In genomic region chr9:85949591-85950335, GRCh38 we compare ENCODE assay signal across 15 cellular contexts. TPM values are rescaled to one million over a fixed set of nuclear protein-coding genes. Genes with fewer than 3 reads are reported as not detected.
A peak's percentile ranks its signal among the peaks of the same experiment; 100 is the strongest.
DNase-seq lines count a peak whose midpoint lies in the region; ATAC-seq and TF ChIP-seq lines count a peak whose summit lies in the region.
"Had no signal": no experiment of that assay in that cellular context is flagged by ENCODE, and none has a peak within 500 bp of the region (broad histone marks: within the 10 kb centered on the region; RNA-seq: fewer than 3 reads in every experiment).

No MANE protein-coding gene starts in this region.

- no peak for DNase-seq in activated naive CD8-positive, alpha-beta T cell treated with anti-CD3 and anti-CD28 coated beads, Interleukin-2, amount 50 U/mL, for 24 hours
- DNase-seq in amniotic epithelial cell (ENCODE audit: low read depth), result peak; percentile 44
- DNase-seq in fibroblast of pulmonary artery (ENCODE audit: low read depth), result peak; percentile 29
- no peak for DNase-seq in gastrocnemius medialis
- DNase-seq in stimulated activated CD4-positive, alpha-beta T cell treated with anti-CD3 and anti-CD28 coated beads, Interleukin-12 subunit alpha, Interleukin-12 subunit beta, amount 100 ng/mL, for 4 hours, result no peak
- DNase-seq in activated CD4-positive, CD25-positive, alpha-beta regulatory T cell (lab: John Stamatoyannopoulos, UW), result no peak
- DNase-seq: body of pancreas; CD8-positive, alpha-beta T cell; MG63; NCI-H187; NCI-H446 treated with DMSO at 0.1 percent for 48 hours; SW 1271; testis had no signal

- TF ChIP-seq CTCF in fibroblast of pulmonary artery (IDR thresholded peaks at IDR 0.05; ENCODE audit: low read length, missing control alignments), result no peak
- TF ChIP-seq CTCF in gastrocnemius medialis (IDR thresholded peaks at IDR 0.05 in 4 of 5, conservative IDR thresholded peaks at IDR 0.05 in 1 of 5), result no peak

- no peak overlapping the region for H3K27ac Mint-ChIP-seq in activated naive CD8-positive, alpha-beta T cell
- no peak overlapping the region for H3K27ac Mint-ChIP-seq in activated naive CD8-positive, alpha-beta T cell treated with anti-CD3 and anti-CD28 coated beads, Interleukin-2, amount 50 U/mL, for 24 hours
- H3K27ac Mint-ChIP-seq: CD8-positive, alpha-beta T cell had no signal

- H3K4me1 Mint-ChIP-seq in activated naive CD8-positive, alpha-beta T cell (ENCODE audit: low read depth), result peaks cover 44% of the 10 kb centered on the region
- H3K4me1 Mint-ChIP-seq in activated naive CD8-positive, alpha-beta T cell treated with anti-CD3 and anti-CD28 coated beads, Interleukin-2, amount 50 U/mL, for 24 hours, result peaks cover 29% of the 10 kb centered on the region

- no peaks in the 10 kb centered on the region for H3K27me3 ChIP-seq in gastrocnemius medialis
- H3K27me3 ChIP-seq: body of pancreas, MG63, testis had no signal

- H3K9me3 ChIP-seq in gastrocnemius medialis, result no peaks in the 10 kb centered on the region
- H3K9me3 ChIP-seq: body of pancreas, MG63, testis had no signal

- no peaks in the 10 kb centered on the region for H3K9me3 Mint-ChIP-seq in activated naive CD8-positive, alpha-beta T cell (ENCODE audit: low read depth)
- no peaks in the 10 kb centered on the region for H3K9me3 Mint-ChIP-seq in activated naive CD8-positive, alpha-beta T cell treated with anti-CD3 and anti-CD28 coated beads, Interleukin-2, amount 50 U/mL, for 24 hours
- H3K9me3 Mint-ChIP-seq: CD8-positive, alpha-beta T cell had no signal

- peak overlapping the region; percentile 9 to 54 (median 54) for H3K27ac ChIP-seq in gastrocnemius medialis
- H3K27ac ChIP-seq: body of pancreas, testis had no signal

- H3K4me3 Mint-ChIP-seq in activated naive CD8-positive, alpha-beta T cell, result peak overlapping the region; percentile 68
- H3K4me3 Mint-ChIP-seq in activated naive CD8-positive, alpha-beta T cell treated with anti-CD3 and anti-CD28 coated beads, Interleukin-2, amount 50 U/mL, for 24 hours, result no peak overlapping the region
- H3K4me3 Mint-ChIP-seq: CD8-positive, alpha-beta T cell had no signal

- in situ Hi-C loops in gastrocnemius medialis (cut with MboI; ENCODE audit: low sequenced_read_pairs in 4 of 4), result loop anchor here in 1 of 4 donors (25.0 kb wide), 1 partner anchor 338 kb away; the partner anchor contains the start of gene ISCA1

- H3K36me3 Mint-ChIP-seq in activated naive CD8-positive, alpha-beta T cell, result peaks cover 23% of the 10 kb centered on the region
- H3K36me3 Mint-ChIP-seq in activated naive CD8-positive, alpha-beta T cell treated with anti-CD3 and anti-CD28 coated beads, Interleukin-2, amount 50 U/mL, for 24 hours (ENCODE audit: low read depth), result peaks cover 59% of the 10 kb centered on the region

- no peak for TF ChIP-seq POLR2A in gastrocnemius medialis (IDR thresholded peaks at IDR 0.05)

- H3K4me3 ChIP-seq in fibroblast of pulmonary artery (replicated peaks; ENCODE audit: low read depth, low read length), result no peak overlapping the region
- H3K4me3 ChIP-seq in gastrocnemius medialis, result no peak overlapping the region
- H3K4me3 ChIP-seq: body of pancreas, MG63, testis had no signal

- intact Hi-C loops in gastrocnemius medialis (cut with DNase I; ENCODE audit: low total_unique reads), result loop anchor here (10.0 kb wide), 3 partner anchors 405 to 1975 kb away; partner anchors contain the start of genes CTSL and TUT7

- H3K36me3 ChIP-seq in gastrocnemius medialis, result peaks cover 0 to 9% of the 10 kb centered on the region in 2 donors

- no peak for ATAC-seq in activated naive CD8-positive, alpha-beta T cell treated with anti-CD3 and anti-CD28 coated beads, Interleukin-2, amount 50 U/mL, for 24 hours
- ATAC-seq in gastrocnemius medialis (no peak), GM19455 (IDR thresholded peaks at IDR 0.05; ENCODE audit: unreplicated experiment) (no peak)
- ATAC-seq: body of pancreas; CD8-positive, alpha-beta T cell had no signal

- H3K27me3 Mint-ChIP-seq in activated naive CD8-positive, alpha-beta T cell, result no peaks in the 10 kb centered on the region
- no peaks in the 10 kb centered on the region for H3K27me3 Mint-ChIP-seq in activated naive CD8-positive, alpha-beta T cell treated with anti-CD3 and anti-CD28 coated beads, Interleukin-2, amount 50 U/mL, for 24 hours

- peaks cover 32 to 35% of the 10 kb centered on the region in 2 donors for H3K4me1 ChIP-seq in gastrocnemius medialis
- H3K4me1 ChIP-seq: testis had no signal

RNA-seq across cellular contexts. Expression of gene NAA35, which starts 8.8 kb away (rescaled TPM):
- total RNA-seq in gastrocnemius medialis, result 10 to 100 TPM; 22.7 to 26.9 (median 24.5) TPM

Comparison
In these comparisons a context has a peak if more than half of its experiments do, and no peak if none do; other contexts are left out.
1. DNase-seq: peak in amniotic epithelial cell (single experiment) and fibroblast of pulmonary artery (single experiment); none in activated naive CD8-positive, alpha-beta T cell treated with anti-CD3 and anti-CD28 coated beads, Interleukin-2, amount 50 U/mL, for 24 hours (single experiment), gastrocnemius medialis (0 of 2), stimulated activated CD4-positive, alpha-beta T cell treated with anti-CD3 and anti-CD28 coated beads, Interleukin-12 subunit alpha, Interleukin-12 subunit beta, amount 100 ng/mL, for 4 hours (single experiment) and activated CD4-positive, CD25-positive, alpha-beta regulatory T cell (0 of 4).